19 cellular contexts compared by ENCODE assay signal in the genomic region with DNA sequence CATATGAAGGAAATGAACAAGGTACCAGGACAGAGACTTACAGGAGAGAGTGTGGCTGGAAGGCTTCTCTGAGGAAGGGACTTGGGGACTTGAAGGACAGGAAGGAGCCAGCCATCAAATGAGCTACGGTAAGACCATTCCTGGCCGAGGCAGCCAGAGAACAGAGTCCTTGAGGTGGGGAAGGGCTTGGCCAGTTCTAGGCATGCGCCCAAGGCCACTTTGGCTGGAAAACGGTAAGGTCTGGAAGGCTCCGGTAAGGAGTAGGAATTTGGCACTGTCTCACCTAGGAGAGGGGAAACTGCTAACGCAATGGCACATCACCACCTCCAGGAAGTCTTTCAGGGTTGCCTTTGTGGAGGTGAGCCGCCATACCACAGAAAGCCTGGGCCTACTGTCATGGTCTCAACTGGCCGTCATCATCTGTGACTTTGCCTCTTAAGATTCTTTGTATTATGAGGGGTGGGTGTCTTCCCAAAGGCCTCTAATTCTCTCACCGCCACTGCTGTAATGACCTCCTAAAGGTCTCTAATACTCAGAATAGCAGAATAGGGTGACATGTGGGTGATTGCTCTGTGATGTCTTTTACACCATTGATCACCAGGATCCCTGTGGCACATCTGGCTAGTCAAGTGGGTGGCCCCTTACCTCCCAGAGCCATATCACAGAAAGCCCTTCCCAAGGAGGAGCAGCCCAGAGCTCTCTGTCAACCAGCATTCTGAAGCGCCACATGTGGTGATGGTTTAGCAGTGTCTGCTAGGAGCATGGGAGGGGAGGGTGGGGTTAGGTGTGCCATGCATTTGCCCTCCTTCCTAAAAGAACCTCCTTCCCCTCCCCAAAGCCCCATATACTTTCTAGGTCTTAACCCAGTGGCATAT. TPM values are rescaled to one million over a fixed set of nuclear protein-coding genes. Genes with fewer than 3 reads are reported as not detected.
DNase-seq lines count a peak whose midpoint lies in the region; ATAC-seq and TF ChIP-seq lines count a peak whose summit lies in the region.
"Had no signal": no experiment of that assay in that cellular context is flagged by ENCODE, and none has a peak within 500 bp of the region (broad histone marks: within the 10 kb centered on the region; RNA-seq: fewer than 3 reads in every experiment).

No MANE protein-coding gene starts in this region.

- no peak overlapping the region for H3K4me3 ChIP-seq in upper lobe of right lung
- H3K4me3 ChIP-seq: BLaER1, HAP-1 had no signal

- peak overlapping the region; percentile 7 for H3K27ac Mint-ChIP-seq in activated CD4-positive, alpha-beta T cell treated with anti-CD3 and anti-CD28 coated beads for 36 hours
- peak overlapping the region; percentile 97 for H3K27ac Mint-ChIP-seq in stimulated activated naive CD8-positive, alpha-beta T cell treated with anti-CD3 and anti-CD28 coated beads, Interleukin-15, Interleukin-2, amounts not matched to agents 100 ng/mL and 50 ng/mL, for 24 hours
- H3K27ac Mint-ChIP-seq in stimulated activated naive CD8-positive, alpha-beta T cell treated with anti-CD3 and anti-CD28 coated beads, Interleukin-15, amount 100 ng/mL, for 72 hours: peak overlapping the region in 1 of 2 donors; percentile 89

- POLR2A ChIA-PET in activated CD4-positive, alpha-beta T cell treated with anti-CD3 and anti-CD28 coated beads for 36 hours (lab: Charles Lee): no interaction called here

- H3K4me1 ChIP-seq in upper lobe of right lung: no peaks in the 10 kb centered on the region
- H3K4me1 ChIP-seq: HAP-1 had no signal

- H3K4me3 Mint-ChIP-seq in activated CD4-positive, alpha-beta T cell treated with anti-CD3 and anti-CD28 coated beads for 36 hours: no peak overlapping the region
- no peak overlapping the region for H3K4me3 Mint-ChIP-seq in stimulated activated naive CD8-positive, alpha-beta T cell treated with anti-CD3 and anti-CD28 coated beads, Interleukin-15, Interleukin-2, amounts not matched to agents 100 ng/mL and 50 ng/mL, for 24 hours
- peak overlapping the region in 1 of 2 donors; percentile 25 for H3K4me3 Mint-ChIP-seq in stimulated activated naive CD8-positive, alpha-beta T cell treated with anti-CD3 and anti-CD28 coated beads, Interleukin-15, amount 100 ng/mL, for 72 hours

- H3K27ac ChIP-seq in upper lobe of right lung: no peak overlapping the region
- H3K27ac ChIP-seq: BLaER1, HL-60 had no signal

- TF ChIP-seq CTCF in upper lobe of right lung (IDR thresholded peaks at IDR 0.05): no peak

- H3K36me3 ChIP-seq in upper lobe of right lung: no peaks in the 10 kb centered on the region
- H3K36me3 ChIP-seq: BLaER1, HAP-1 had no signal

- H3K27me3 ChIP-seq in upper lobe of right lung: no peaks in the 10 kb centered on the region
- H3K27me3 ChIP-seq: BLaER1 had no signal

- CTCF ChIA-PET in activated CD4-positive, alpha-beta T cell treated with anti-CD3 and anti-CD28 coated beads for 36 hours (lab: Charles Lee): interaction anchor here (0.6 kb wide), 1 partner anchor 212 kb away, joined by 3 read pairs; no protein-coding TSS in a partner anchor

- H3K27me3 Mint-ChIP-seq in activated CD4-positive, alpha-beta T cell treated with anti-CD3 and anti-CD28 coated beads for 36 hours: no peaks in the 10 kb centered on the region
- H3K27me3 Mint-ChIP-seq in stimulated activated naive CD8-positive, alpha-beta T cell treated with anti-CD3 and anti-CD28 coated beads, Interleukin-15, Interleukin-2, amounts not matched to agents 100 ng/mL and 50 ng/mL, for 24 hours: no peaks in the 10 kb centered on the region
- H3K27me3 Mint-ChIP-seq in stimulated activated naive CD8-positive, alpha-beta T cell treated with anti-CD3 and anti-CD28 coated beads, Interleukin-15, amount 100 ng/mL, for 72 hours: no peaks in the 10 kb centered on the region

- ATAC-seq in activated CD4-positive, alpha-beta T cell treated with anti-CD3 and anti-CD28 coated beads for 36 hours: no peak
- no peak for ATAC-seq in stimulated activated naive CD8-positive, alpha-beta T cell treated with anti-CD3 and anti-CD28 coated beads, Interleukin-15, amount 100 ng/mL, for 72 hours
- no peak for ATAC-seq in upper lobe of right lung
- no peak for ATAC-seq in HG03571 (IDR thresholded peaks at IDR 0.05; ENCODE audit: unreplicated experiment)

- DNase-seq in activated CD4-positive, alpha-beta T cell treated with anti-CD3 and anti-CD28 coated beads for 36 hours: no peak
- DNase-seq in activated CD4-positive, alpha-beta T cell treated with anti-CD3 and anti-CD28 coated beads for 48 hours: no peak
- no peak for DNase-seq in stimulated activated naive CD8-positive, alpha-beta T cell treated with anti-CD3 and anti-CD28 coated beads, Interleukin-15, amount 100 ng/mL, for 72 hours
- peak; percentile 41 for DNase-seq in mesenteric fat pad (ENCODE audit: low spot score)
- peak; percentile 35 for DNase-seq in upper lobe of right lung
- no peak for DNase-seq in NCI-H510A (lab: John Stamatoyannopoulos, UW)
- DNase-seq: DMS79 treated with DMSO at 0.1 percent for 48 hours, KBM-7, NCI-H1436, NCI-H2029, NCI-H2171, NCI-H446, NCI-H748 treated with DMSO at 0.1 percent for 48 hours, RPMI8226 had no signal

- H3K9me3 ChIP-seq in upper lobe of right lung: no peaks in the 10 kb centered on the region
- H3K9me3 ChIP-seq: BLaER1, HAP-1 had no signal

- H3K36me3 Mint-ChIP-seq in activated CD4-positive, alpha-beta T cell treated with anti-CD3 and anti-CD28 coated beads for 36 hours (ENCODE audit: low read depth): no peaks in the 10 kb centered on the region
- H3K36me3 Mint-ChIP-seq in stimulated activated naive CD8-positive, alpha-beta T cell treated with anti-CD3 and anti-CD28 coated beads, Interleukin-15, Interleukin-2, amounts not matched to agents 100 ng/mL and 50 ng/mL, for 24 hours (ENCODE audit: low read depth): no peaks in the 10 kb centered on the region

- H3K9me3 Mint-ChIP-seq in activated CD4-positive, alpha-beta T cell treated with anti-CD3 and anti-CD28 coated beads for 36 hours (ENCODE audit: low read depth): no peaks in the 10 kb centered on the region
- H3K9me3 Mint-ChIP-seq in stimulated activated naive CD8-positive, alpha-beta T cell treated with anti-CD3 and anti-CD28 coated beads, Interleukin-15, Interleukin-2, amounts not matched to agents 100 ng/mL and 50 ng/mL, for 24 hours: no peaks in the 10 kb centered on the region
- H3K9me3 Mint-ChIP-seq in stimulated activated naive CD8-positive, alpha-beta T cell treated with anti-CD3 and anti-CD28 coated beads, Interleukin-15, amount 100 ng/mL, for 72 hours: no peaks in the 10 kb centered on the region

- H3K4me1 Mint-ChIP-seq in activated CD4-positive, alpha-beta T cell treated with anti-CD3 and anti-CD28 coated beads for 36 hours: peaks cover 17% of the 10 kb centered on the region
- peaks cover 47% of the 10 kb centered on the region for H3K4me1 Mint-ChIP-seq in stimulated activated naive CD8-positive, alpha-beta T cell treated with anti-CD3 and anti-CD28 coated beads, Interleukin-15, Interleukin-2, amounts not matched to agents 100 ng/mL and 50 ng/mL, for 24 hours (ENCODE audit: low read depth)
- peaks cover 38% of the 10 kb centered on the region for H3K4me1 Mint-ChIP-seq in stimulated activated naive CD8-positive, alpha-beta T cell treated with anti-CD3 and anti-CD28 coated beads, Interleukin-15, amount 100 ng/mL, for 72 hours

- intact Hi-C loops in activated CD4-positive, alpha-beta T cell treated with anti-CD3 and anti-CD28 coated beads for 36 hours (cut with DNase I, micrococcal nuclease): no loop called here
- intact Hi-C loops in upper lobe of right lung (cut with DNase I): no loop called here

RNA-seq across cellular contexts. Expression of gene STX16, which starts 17.7 kb away (rescaled TPM):
- total RNA-seq in activated CD4-positive, alpha-beta T cell treated with anti-CD3 and anti-CD28 coated beads for 36 hours: 100 to 1,000 TPM; 101 to 110 TPM
- total RNA-seq in mesenteric fat pad (44.9 TPM), upper lobe of right lung (57.0 TPM)

RNA-seq across cellular contexts. Expression of gene NPEPL1, which starts 59.2 kb away (rescaled TPM):
- 10 to 100 TPM; 13.6 to 15.2 TPM for total RNA-seq in activated CD4-positive, alpha-beta T cell treated with anti-CD3 and anti-CD28 coated beads for 36 hours
- 42.3 TPM for total RNA-seq in mesenteric fat pad
- 41.6 TPM for total RNA-seq in upper lobe of right lung

Comparison
In these comparisons a context has a peak if more than half of its experiments do, and no peak if none do; other contexts are left out.
1. DNase-seq: peak in mesenteric fat pad (single experiment) and upper lobe of right lung (single experiment); none in activated CD4-positive, alpha-beta T cell treated with anti-CD3 and anti-CD28 coated beads for 36 hours (single experiment), activated CD4-positive, alpha-beta T cell treated with anti-CD3 and anti-CD28 coated beads for 48 hours (single experiment), stimulated activated naive CD8-positive, alpha-beta T cell treated with anti-CD3 and anti-CD28 coated beads, Interleukin-15, amount 100 ng/mL, for 72 hours (0 of 2) and NCI-H510A (single experiment).